26 cellular contexts compared by ENCODE assay signal in genomic region chr3:59046839-59047238, GRCh38. TPM values are rescaled to one million over a fixed set of nuclear protein-coding genes. Genes with fewer than 3 reads are reported as not detected.
DNase-seq lines count a peak whose midpoint lies in the region; TF ChIP-seq lines count a peak whose summit lies in the region.
"Had no signal": no experiment of that assay in that cellular context is flagged by ENCODE, and none has a peak within 500 bp of the region (broad histone marks: within the 10 kb centered on the region; RNA-seq: fewer than 3 reads in every experiment).

No MANE protein-coding gene starts in this region.

- H3K27me3 Mint-ChIP-seq in neural crest cell (ENCODE audit: low read depth), result no peaks in the 10 kb centered on the region
- no peaks in the 10 kb centered on the region for H3K27me3 Mint-ChIP-seq in activated CD4-positive, alpha-beta T cell treated with anti-CD3 and anti-CD28 coated beads, Interleukin-2, amount 10 ng/mL, durations not matched to agents 7 days and 5 days

- no peak overlapping the region for H3K4me3 ChIP-seq in SJCRH30
- H3K4me3 ChIP-seq: colonic mucosa, gastrocnemius medialis, HAP-1, SK-N-MC had no signal

- TF ChIP-seq CTCF in neural crest cell (conservative IDR thresholded peaks at IDR 0.05), result no peak

- H3K36me3 ChIP-seq in SJCRH30, result no peaks in the 10 kb centered on the region
- H3K36me3 ChIP-seq: colonic mucosa, gastrocnemius medialis, HAP-1 had no signal

- H3K27ac ChIP-seq in SJCRH30, result no peak overlapping the region
- H3K27ac ChIP-seq: colonic mucosa, gastrocnemius medialis, SK-N-MC had no signal

- no peaks in the 10 kb centered on the region for H3K4me1 ChIP-seq in SJCRH30
- H3K4me1 ChIP-seq: colonic mucosa, gastrocnemius medialis had no signal

- H3K4me1 Mint-ChIP-seq in neural crest cell, result peaks cover 36% of the 10 kb centered on the region
- peaks cover 16% of the 10 kb centered on the region for H3K4me1 Mint-ChIP-seq in activated CD4-positive, alpha-beta T cell treated with anti-CD3 and anti-CD28 coated beads, Interleukin-2, amount 10 ng/mL, durations not matched to agents 7 days and 5 days

- CTCF ChIA-PET in activated CD4-positive, alpha-beta T cell treated with anti-CD3 and anti-CD28 coated beads, Interleukin-2, amount 10 ng/mL, durations not matched to agents 7 days and 5 days (lab: Charles Lee), result no interaction called here

- peaks cover 2% of the 10 kb centered on the region for H3K9me3 Mint-ChIP-seq in neural crest cell
- no peaks in the 10 kb centered on the region for H3K9me3 Mint-ChIP-seq in activated CD4-positive, alpha-beta T cell treated with anti-CD3 and anti-CD28 coated beads, Interleukin-2, amount 10 ng/mL, durations not matched to agents 7 days and 5 days

- no peaks in the 10 kb centered on the region for H3K9me3 ChIP-seq in SJCRH30 (replicated peaks)
- H3K9me3 ChIP-seq: colonic mucosa, gastrocnemius medialis, HAP-1 had no signal

- H3K27ac Mint-ChIP-seq in neural crest cell (ENCODE audit: unreplicated experiment), result peak overlapping the region; percentile 10
- no peak overlapping the region for H3K27ac Mint-ChIP-seq in activated CD4-positive, alpha-beta T cell treated with anti-CD3 and anti-CD28 coated beads, Interleukin-2, amount 10 ng/mL, durations not matched to agents 7 days and 5 days
- H3K27ac Mint-ChIP-seq: activated naive CD8-positive, alpha-beta T cell; CD8-positive, alpha-beta memory T cell had no signal

- H3K4me3 Mint-ChIP-seq in neural crest cell, result peak overlapping the region; percentile 64
- no peak overlapping the region for H3K4me3 Mint-ChIP-seq in activated CD4-positive, alpha-beta T cell treated with anti-CD3 and anti-CD28 coated beads, Interleukin-2, amount 10 ng/mL, durations not matched to agents 7 days and 5 days
- H3K4me3 Mint-ChIP-seq: activated naive CD8-positive, alpha-beta T cell had no signal

- no peaks in the 10 kb centered on the region for H3K27me3 ChIP-seq in SJCRH30
- H3K27me3 ChIP-seq: colonic mucosa had no signal

- POLR2A ChIA-PET in activated CD4-positive, alpha-beta T cell treated with anti-CD3 and anti-CD28 coated beads, Interleukin-2, amount 10 ng/mL, durations not matched to agents 7 days and 5 days (lab: Charles Lee), result no interaction called here

- DNase-seq in DMS79 treated with DMSO at 0.1 percent for 48 hours (lab: John Stamatoyannopoulos, UW) (peak; percentile 8), DMS79 (lab: John Stamatoyannopoulos, UW) (no peak), LHCN-M2 (ENCODE audit: low read depth) (peak; percentile 43), SJCRH30 (peak; percentile 2 to 32), neural crest cell (ENCODE audit: low read depth, low spot score) (no peak), NCI-H1048 (lab: John Stamatoyannopoulos, UW) (no peak), A172 (ENCODE audit: low spot score) (no peak)
- DNase-seq in activated CD4-positive, alpha-beta T cell treated with anti-CD3 and anti-CD28 coated beads, Interleukin-2, amount 10 ng/mL, durations not matched to agents 7 days and 5 days, result no peak
- DNase-seq: 8988T; activated CD4-positive, alpha-beta T cell treated with anti-CD3 and anti-CD28 coated beads for 4 hours; activated CD8-positive, alpha-beta memory T cell treated with anti-CD3 and anti-CD28 coated beads for 24 hours; activated effector memory CD4-positive, alpha-beta T cell treated with Interleukin-2 at 50 U/mL for 16 hours; anterior cingulate cortex; CD8-positive, alpha-beta memory T cell; colonic mucosa; effector memory CD4-positive, alpha-beta T cell; gastrocnemius medialis; left cardiac atrium; mesenchymal stem cell; NCI-H2171; stimulated activated naive CD4-positive, alpha-beta T cell; T-helper 2 cell had no signal

- H3K36me3 Mint-ChIP-seq in neural crest cell (ENCODE audit: low read depth), result no peaks in the 10 kb centered on the region
- peaks cover 3% of the 10 kb centered on the region for H3K36me3 Mint-ChIP-seq in activated CD4-positive, alpha-beta T cell treated with anti-CD3 and anti-CD28 coated beads, Interleukin-2, amount 10 ng/mL, durations not matched to agents 7 days and 5 days (ENCODE audit: low read depth)
- H3K36me3 Mint-ChIP-seq: activated naive CD8-positive, alpha-beta T cell; CD8-positive, alpha-beta memory T cell had no signal

RNA-seq across cellular contexts. Expression of gene CFAP20DC, which starts 3.0 kb away (rescaled TPM):
- total RNA-seq in LHCN-M2 (2014; rRNA removed) (5.1 and 8.2 TPM in 2 replicates), neural crest cell (10.4 and 12.8 TPM in 2 replicates)
- polyA plus RNA-seq in LHCN-M2 (2012), result 1.6 TPM
- total RNA-seq in SJCRH30 (2014; rRNA removed; shearing (Covaris generic)), result not detected in 2 replicates
- total RNA-seq in activated CD4-positive, alpha-beta T cell treated with anti-CD3 and anti-CD28 coated beads, Interleukin-2, amount 10 ng/mL, durations not matched to agents 7 days and 5 days, result 1 to 10 TPM in 1 of 2 experiments, under 1 TPM in 1; 0.99 to 2.0 TPM
- total RNA-seq in A172 (2014; rRNA removed; shearing (Covaris generic)), result 6.5 and 6.8 TPM in 2 replicates
- total RNA-seq: gastrocnemius medialis, M059J had no signal
- polyA plus RNA-seq: CD8-positive, alpha-beta memory T cell had no signal

Comparison
In these comparisons a context has a peak if more than half of its experiments do, and no peak if none do; other contexts are left out.
1. DNase-seq: peak in DMS79 treated with DMSO at 0.1 percent for 48 hours (single experiment), LHCN-M2 (single experiment) and SJCRH30 (2 of 2); none in DMS79 (single experiment), neural crest cell (single experiment), activated CD4-positive, alpha-beta T cell treated with anti-CD3 and anti-CD28 coated beads, Interleukin-2, amount 10 ng/mL, durations not matched to agents 7 days and 5 days (single experiment), NCI-H1048 (single experiment) and A172 (single experiment).